Comparison of ENCODE assay signal across 1 cellular context in genomic region chr13:26961890-26962615, GRCh38.
TF ChIP-seq lines count a peak whose summit lies in the region.

No MANE protein-coding gene starts in this region.

TF ChIP-seq in HepG2, 621 proteins besides CTCF, POLR2A, EP300 and RAD21 (continued from another document and continues in another):
- TF ChIP-seq AFF4 (CRISPR knock-in tag; IDR thresholded peaks at IDR 0.05) (no peak), MYNN (CRISPR knock-in tag; IDR thresholded peaks at IDR 0.05; ENCODE audit: low read depth) (no peak), SUZ12 (IDR thresholded peaks at IDR 0.05; ENCODE audit: low read depth, low read length) (no peak), CCAR2 (optimal IDR thresholded peaks at IDR 0.05; ENCODE audit: low read depth, low read length) (no peak), ZNF510 (CRISPR knock-in tag; IDR thresholded peaks at IDR 0.05; ENCODE audit: low read depth) (no peak), YEATS2 (CRISPR knock-in tag; IDR thresholded peaks at IDR 0.05; ENCODE audit: borderline replicate concordance) (no peak), ZNF720 (CRISPR knock-in tag; IDR thresholded peaks at IDR 0.05) (no peak), ARNT2 (CRISPR knock-in tag; IDR thresholded peaks at IDR 0.05; ENCODE audit: low read depth) (no peak), FOSL2 (CRISPR knock-in tag; IDR thresholded peaks at IDR 0.05) (peak; percentile 41; the same call in 1 of the 2 replicates), PRDM10 (CRISPR knock-in tag; IDR thresholded peaks at IDR 0.05; ENCODE audit: low read depth) (peak; percentile 70; the same call in 1 of the 2 replicates), ZBTB10 (CRISPR knock-in tag; IDR thresholded peaks at IDR 0.05; ENCODE audit: borderline replicate concordance) (no peak), GATAD2A (CRISPR knock-in tag; IDR thresholded peaks at IDR 0.05) (peak; percentile 44), HNF1A (IDR thresholded peaks at IDR 0.05; ENCODE audit: low read depth) (peak; percentile 91), HNF1A (CRISPR knock-in tag; IDR thresholded peaks at IDR 0.05; ENCODE audit: borderline replicate concordance) (peak; percentile 95), PRDM4 (CRISPR knock-in tag; IDR thresholded peaks at IDR 0.05; ENCODE audit: borderline replicate concordance) (no peak), ZNF136 (CRISPR knock-in tag; IDR thresholded peaks at IDR 0.05; ENCODE audit: low read depth) (no peak), REXO4 (CRISPR knock-in tag; IDR thresholded peaks at IDR 0.05; ENCODE audit: borderline replicate concordance) (no peak), GABPA (IDR thresholded peaks at IDR 0.05; ENCODE audit: low read depth, low read length) (no peak), GABPA (CRISPR knock-in tag; IDR thresholded peaks at IDR 0.05; ENCODE audit: low read depth) (no peak), PHF20 (CRISPR knock-in tag; IDR thresholded peaks at IDR 0.05) (no peak), ZNF275 (CRISPR knock-in tag; IDR thresholded peaks at IDR 0.05; ENCODE audit: borderline replicate concordance) (0 out of 2 replicates have a peak, but pooled peaks have one; percentile 62), ZNF740 (CRISPR knock-in tag; IDR thresholded peaks at IDR 0.05) (no peak), ZFP36L2 (CRISPR knock-in tag; IDR thresholded peaks at IDR 0.05) (no peak), THRA (CRISPR knock-in tag; IDR thresholded peaks at IDR 0.05; ENCODE audit: borderline replicate concordance) (peak; percentile 40; the same call in 1 of the 2 replicates), ZFY (CRISPR knock-in tag; IDR thresholded peaks at IDR 0.05) (peak; percentile 72)
